Comparison of ENCODE assay signal across 8 cellular contexts in genomic region chr1:87084247-87084836, GRCh38.
DNase-seq lines count a peak whose midpoint lies in the region; ATAC-seq, FAIRE-seq and TF ChIP-seq lines count a peak whose summit lies in the region.

No MANE protein-coding gene starts in this region.

- H3K4me1 ChIP-seq in heart left ventricle, result peaks cover 0 to 8% (median 4%) of the 10 kb centered on the region in 12 donors
- H3K4me1 ChIP-seq in right cardiac atrium (ENCODE audit: control insufficient read depth, insufficient read depth, low read length), result no peaks in the 10 kb centered on the region
- no peaks in the 10 kb centered on the region for H3K4me1 ChIP-seq in kidney (ENCODE audit: control insufficient read depth in 1 of 2, insufficient read depth in 1 of 2, low read depth in 1 of 2, low read length in 2 of 2)

- no peak for TF ChIP-seq POLR2A in heart left ventricle (IDR thresholded peaks at IDR 0.05)

- H3K27ac ChIP-seq in heart left ventricle (no peak overlapping the region), right cardiac atrium (ENCODE audit: low read length) (no peak overlapping the region), kidney (ENCODE audit: low read depth in 2 of 2, low read length in 2 of 2) (no peak overlapping the region)

- H3K9ac ChIP-seq in kidney (ENCODE audit: low read length in 2 of 2), result no peak overlapping the region

- WGBS in heart left ventricle, 4 donors, result 40 to 53% (median 43%) methylated on average over 3 of the region's 3 CpGs
- 40% methylated on average over 3 of the region's 3 CpGs for WGBS in right cardiac atrium

- peak; percentile 89 for FAIRE-seq in kidney (lab: Jason Lieb, UNC)

- ATAC-seq in heart left ventricle, result peak in 1 of 4 donors; percentile 42
- no peak for ATAC-seq in right cardiac atrium
- no peak for ATAC-seq in GM21390 (IDR thresholded peaks at IDR 0.05; ENCODE audit: unreplicated experiment)

- intact Hi-C loops in heart left ventricle (cut with DNase I), result loop anchor here (1.0 to 10.0 kb wide), 9 partner anchors 117 to 700 kb away; partner anchors contain the start of genes ODF2L (in 1 of the 10) and SH3GLB1 (in 1 of the 10)
- intact Hi-C loops in right cardiac atrium (cut with DNase I), result loop anchor here in 3 of 4 donors (5.0 kb wide), 2 partner anchors 112 to 252 kb away; no protein-coding TSS in a partner anchor
- intact Hi-C loops in kidney (cut with DNase I), result loop anchor here (10.0 kb wide), 1 partner anchor 250 kb away; no protein-coding TSS in a partner anchor

- no peak for DNase-seq in heart left ventricle
- no peak for DNase-seq in right cardiac atrium
- peak; percentile 73 for DNase-seq in NCI-H1694 treated with DMSO at 0.1 percent for 48 hours (lab: John Stamatoyannopoulos, UW)
- peak; percentile 4 for DNase-seq in amniotic stem cell (lab: John Stamatoyannopoulos, UW)
- no peak for DNase-seq in kidney
- DNase-seq in stimulated activated CD4-positive, alpha-beta T cell treated with anti-CD3 and anti-CD28 coated beads, Interleukin-4, amount 100 ng/mL, for 24 hours, result no peak
- DNase-seq in HPDE6-E6E7 (ENCODE audit: extremely low spot score), result no peak

- H3K4me3 ChIP-seq in heart left ventricle, result no peak overlapping the region
- no peak overlapping the region for H3K4me3 ChIP-seq in right cardiac atrium (ENCODE audit: low read length)
- H3K4me3 ChIP-seq in kidney (ENCODE audit: low read length in 2 of 2), result no peak overlapping the region

- no peaks in the 10 kb centered on the region for H3K36me3 ChIP-seq in heart left ventricle
- H3K36me3 ChIP-seq in kidney (ENCODE audit: control insufficient read depth in 1 of 2, insufficient read depth in 2 of 2, low read length in 2 of 2), result no peaks in the 10 kb centered on the region

- TF ChIP-seq CTCF in heart left ventricle (IDR thresholded peaks at IDR 0.05) (peak; percentile 57 to 85 (median 72)), kidney (IDR thresholded peaks at IDR 0.05; ENCODE audit: borderline replicate concordance, extremely low read depth, insufficient read depth) (peak; percentile 38)

- H3K9me3 ChIP-seq in heart left ventricle (no peaks in the 10 kb centered on the region), right cardiac atrium (ENCODE audit: control insufficient read depth, low read length) (no peaks in the 10 kb centered on the region), kidney (ENCODE audit: control insufficient read depth in 1 of 2, low read length in 2 of 2) (no peaks in the 10 kb centered on the region)

- H3K27me3 ChIP-seq in heart left ventricle (no peaks in the 10 kb centered on the region), right cardiac atrium (ENCODE audit: control insufficient read depth, insufficient read depth) (no peaks in the 10 kb centered on the region)

Comparison
In these comparisons a context has a peak if more than half of its experiments do, and no peak if none do; other contexts are left out.
1. DNase-seq: peak in NCI-H1694 treated with DMSO at 0.1 percent for 48 hours (single experiment) and amniotic stem cell (single experiment); none in heart left ventricle (0 of 5), right cardiac atrium (0 of 3), kidney (single experiment), stimulated activated CD4-positive, alpha-beta T cell treated with anti-CD3 and anti-CD28 coated beads, Interleukin-4, amount 100 ng/mL, for 24 hours (single experiment) and HPDE6-E6E7 (single experiment).